1 cellular context compared by ENCODE assay signal in genomic region chr2:186687774-186688173, GRCh38.
TF ChIP-seq lines count a peak whose summit lies in the region.

No MANE protein-coding gene starts in this region.

TF ChIP-seq in GM12878, 131 proteins besides CTCF, POLR2A, EP300 and RAD21 (continued from another document):
- TF ChIP-seq, protein P1, sequence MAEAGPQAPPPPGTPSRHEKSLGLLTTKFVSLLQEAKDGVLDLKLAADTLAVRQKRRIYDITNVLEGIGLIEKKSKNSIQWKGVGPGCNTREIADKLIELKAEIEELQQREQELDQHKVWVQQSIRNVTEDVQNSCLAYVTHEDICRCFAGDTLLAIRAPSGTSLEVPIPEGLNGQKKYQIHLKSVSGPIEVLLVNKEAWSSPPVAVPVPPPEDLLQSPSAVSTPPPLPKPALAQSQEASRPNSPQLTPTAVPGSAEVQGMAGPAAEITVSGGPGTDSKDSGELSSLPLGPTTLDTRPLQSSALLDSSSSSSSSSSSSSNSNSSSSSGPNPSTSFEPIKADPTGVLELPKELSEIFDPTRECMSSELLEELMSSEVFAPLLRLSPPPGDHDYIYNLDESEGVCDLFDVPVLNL (IDR thresholded peaks at IDR 0.05; ENCODE audit: low read depth, low read length), result no peak
- TF ChIP-seq RELB (IDR thresholded peaks at IDR 0.05; ENCODE audit: low read depth) (0 out of 2 replicates have a peak, but pooled peaks have one; percentile 38), CREB1 (IDR thresholded peaks at IDR 0.05; ENCODE audit: low read depth) (no peak), SMAD1 (IDR thresholded peaks at IDR 0.05; ENCODE audit: low read depth, partially characterized antibody) (no peak), IKZF1 (conservative IDR thresholded peaks at IDR 0.05) (0 out of 2 replicates have a peak, but pooled peaks have one; percentile 16), HDAC6 (IDR thresholded peaks at IDR 0.05; ENCODE audit: unreplicated experiment) (no peak), SPI1 (IDR thresholded peaks at IDR 0.05; ENCODE audit: borderline replicate concordance, insufficient read depth, low read depth, low read length) (peak; percentile 53; the same call in 1 of the 2 replicates)
- TF ChIP-seq, protein P2, sequence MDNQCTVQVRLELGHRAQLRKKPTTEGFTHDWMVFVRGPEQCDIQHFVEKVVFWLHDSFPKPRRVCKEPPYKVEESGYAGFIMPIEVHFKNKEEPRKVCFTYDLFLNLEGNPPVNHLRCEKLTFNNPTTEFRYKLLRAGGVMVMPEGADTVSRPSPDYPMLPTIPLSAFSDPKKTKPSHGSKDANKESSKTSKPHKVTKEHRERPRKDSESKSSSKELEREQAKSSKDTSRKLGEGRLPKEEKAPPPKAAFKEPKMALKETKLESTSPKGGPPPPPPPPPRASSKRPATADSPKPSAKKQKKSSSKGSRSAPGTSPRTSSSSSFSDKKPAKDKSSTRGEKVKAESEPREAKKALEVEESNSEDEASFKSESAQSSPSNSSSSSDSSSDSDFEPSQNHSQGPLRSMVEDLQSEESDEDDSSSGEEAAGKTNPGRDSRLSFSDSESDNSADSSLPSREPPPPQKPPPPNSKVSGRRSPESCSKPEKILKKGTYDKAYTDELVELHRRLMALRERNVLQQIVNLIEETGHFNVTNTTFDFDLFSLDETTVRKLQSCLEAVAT (IDR thresholded peaks at IDR 0.05), result no peak
- TF ChIP-seq, protein P3, sequence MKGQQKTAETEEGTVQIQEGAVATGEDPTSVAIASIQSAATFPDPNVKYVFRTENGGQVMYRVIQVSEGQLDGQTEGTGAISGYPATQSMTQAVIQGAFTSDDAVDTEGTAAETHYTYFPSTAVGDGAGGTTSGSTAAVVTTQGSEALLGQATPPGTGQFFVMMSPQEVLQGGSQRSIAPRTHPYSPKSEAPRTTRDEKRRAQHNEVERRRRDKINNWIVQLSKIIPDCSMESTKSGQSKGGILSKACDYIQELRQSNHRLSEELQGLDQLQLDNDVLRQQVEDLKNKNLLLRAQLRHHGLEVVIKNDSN (IDR thresholded peaks at IDR 0.05; ENCODE audit: borderline replicate concordance, extremely low read length, insufficient read depth, low read depth, low read length), result no peak
TF ChIP-seq in GM12878: peak in this region for 5.
